ENCODE assay signal across 11 cellular contexts in genomic region chr3:139112230-139112558, GRCh38.
"Had no signal": no experiment of that assay in that cellular context is flagged by ENCODE, and none has a peak within 500 bp of the region (broad histone marks: within the 10 kb centered on the region; RNA-seq: fewer than 3 reads in every experiment).

No MANE protein-coding gene starts in this region.

- H3K4me2 ChIP-seq: smooth muscle cell had no signal

- H3K36me3 Mint-ChIP-seq: activated naive CD8-positive, alpha-beta T cell treated with anti-CD3 and anti-CD28 coated beads, Interleukin-2, amount 10 ng/mL, durations not matched to agents 7 days and 5 days; brain had no signal

- H3K4me1 ChIP-seq: colonic mucosa had no signal

- H3K9me3 Mint-ChIP-seq: activated B cell treated with CpG ODN at 0.5 μM for 24 hours; activated CD4-positive, alpha-beta T cell treated with anti-CD3 and anti-CD28 coated beads, Interleukin-2, amount 10 ng/mL, durations not matched to agents 7 days and 5 days; activated naive CD8-positive, alpha-beta T cell treated with anti-CD3 and anti-CD28 coated beads, Interleukin-2, amount 10 ng/mL, durations not matched to agents 7 days and 5 days; activated T-helper 1 cell treated with anti-CD3 and anti-CD28 coated beads, Interleukin-12 subunit alpha, Interleukin-12 subunit beta, Interleukin-2, Interleukin-4 antibody, amounts not matched to agents 30 ng/mL and 10 ng/mL and 1 ng/mL, durations not matched to agents 14 hours and 24 hours and 36 hours; brain; nephron progenitor cell had no signal

- H3K36me3 ChIP-seq: colonic mucosa, esophagus squamous epithelium, right lobe of liver, transverse colon had no signal

- H3K9me3 ChIP-seq: colonic mucosa, esophagus squamous epithelium, right lobe of liver, transverse colon had no signal

- H3K27ac Mint-ChIP-seq: activated B cell treated with CpG ODN at 0.5 μM for 24 hours; activated CD4-positive, alpha-beta T cell treated with anti-CD3 and anti-CD28 coated beads, Interleukin-2, amount 10 ng/mL, durations not matched to agents 7 days and 5 days; activated naive CD8-positive, alpha-beta T cell treated with anti-CD3 and anti-CD28 coated beads, Interleukin-2, amount 10 ng/mL, durations not matched to agents 7 days and 5 days; activated T-helper 1 cell treated with anti-CD3 and anti-CD28 coated beads, Interleukin-12 subunit alpha, Interleukin-12 subunit beta, Interleukin-2, Interleukin-4 antibody, amounts not matched to agents 30 ng/mL and 10 ng/mL and 1 ng/mL, durations not matched to agents 14 hours and 24 hours and 36 hours; brain; nephron progenitor cell had no signal

- H3K27me3 ChIP-seq: colonic mucosa, esophagus squamous epithelium, right lobe of liver, transverse colon had no signal

- H3K4me3 Mint-ChIP-seq: activated B cell treated with CpG ODN at 0.5 μM for 24 hours; activated CD4-positive, alpha-beta T cell treated with anti-CD3 and anti-CD28 coated beads, Interleukin-2, amount 10 ng/mL, durations not matched to agents 7 days and 5 days; activated naive CD8-positive, alpha-beta T cell treated with anti-CD3 and anti-CD28 coated beads, Interleukin-2, amount 10 ng/mL, durations not matched to agents 7 days and 5 days; activated T-helper 1 cell treated with anti-CD3 and anti-CD28 coated beads, Interleukin-12 subunit alpha, Interleukin-12 subunit beta, Interleukin-2, Interleukin-4 antibody, amounts not matched to agents 30 ng/mL and 10 ng/mL and 1 ng/mL, durations not matched to agents 14 hours and 24 hours and 36 hours; nephron progenitor cell had no signal

- H3K27ac ChIP-seq: colonic mucosa, esophagus squamous epithelium, right lobe of liver, transverse colon had no signal

- H3K4me3 ChIP-seq: colonic mucosa, esophagus squamous epithelium, right lobe of liver, smooth muscle cell, transverse colon had no signal

- DNase-seq: activated B cell treated with CpG ODN at 0.5 μM for 24 hours, esophagus squamous epithelium had no signal
